ENCODE assay signal across 16 cellular contexts in the genomic region with DNA sequence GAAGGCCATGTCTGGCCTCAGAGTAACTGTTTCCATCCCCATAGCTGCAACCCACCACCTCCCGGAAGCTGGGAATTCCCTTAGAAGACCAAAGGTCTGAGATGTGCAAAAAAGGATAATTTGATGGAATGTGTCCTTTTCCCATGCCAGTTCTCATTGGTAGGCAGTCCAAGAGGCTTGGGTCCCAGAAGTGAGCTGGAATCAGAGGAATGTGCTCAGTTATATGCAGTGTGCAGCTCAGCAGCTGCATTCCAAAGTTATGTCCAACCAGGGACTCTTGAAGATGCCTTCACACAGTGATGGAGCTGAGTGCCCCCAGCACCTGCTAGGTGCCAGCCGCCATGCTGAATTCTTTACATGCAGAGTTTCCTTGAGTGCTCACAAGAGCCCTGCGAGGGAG.
"Had no signal": no experiment of that assay in that cellular context is flagged by ENCODE, and none has a peak within 500 bp of the region (broad histone marks: within the 10 kb centered on the region; RNA-seq: fewer than 3 reads in every experiment).

No MANE protein-coding gene starts in this region.

- H3K27ac ChIP-seq: body of pancreas, ovary, right lobe of liver, thyroid gland had no signal

- H3K4me3 Mint-ChIP-seq: activated CD4-positive, alpha-beta memory T cell treated with anti-CD3 and anti-CD28 coated beads for 36 hours; activated CD8-positive, alpha-beta memory T cell treated with anti-CD3 and anti-CD28 coated beads, Interleukin-2, amount 10 ng/mL, durations not matched to agents 7 days and 5 days; activated naive CD8-positive, alpha-beta T cell; natural killer cell; stimulated activated naive B cell treated with anti-CD40 and anti-IgM and Interleukin-4, amounts not matched to agents 10 μg/mL and 1 μg/mL and 100 μg/mL, for 72 hours; T-helper 2 cell treated with Interferon-gamma antibody and Interleukin-4, amounts not matched to agents 5 μg/mL and 100 μg/mL, for 36 hours had no signal

- H3K27me3 ChIP-seq: body of pancreas, ovary, right lobe of liver, thyroid gland had no signal

- H3K36me3 ChIP-seq: ovary, right lobe of liver, thyroid gland had no signal

- H3K27ac Mint-ChIP-seq: activated CD4-positive, alpha-beta memory T cell treated with anti-CD3 and anti-CD28 coated beads for 36 hours; activated CD8-positive, alpha-beta memory T cell treated with anti-CD3 and anti-CD28 coated beads, Interleukin-2, amount 10 ng/mL, durations not matched to agents 7 days and 5 days; activated naive CD8-positive, alpha-beta T cell; natural killer cell; stimulated activated naive B cell treated with anti-CD40 and anti-IgM and Interleukin-4, amounts not matched to agents 10 μg/mL and 1 μg/mL and 100 μg/mL, for 72 hours; T-helper 2 cell treated with Interferon-gamma antibody and Interleukin-4, amounts not matched to agents 5 μg/mL and 100 μg/mL, for 36 hours had no signal

- ATAC-seq: activated CD8-positive, alpha-beta memory T cell treated with anti-CD3 and anti-CD28 coated beads, Interleukin-2, amount 10 ng/mL, durations not matched to agents 7 days and 5 days; body of pancreas; natural killer cell; right lobe of liver; stimulated activated naive B cell treated with anti-CD40 and anti-IgM and Interleukin-4, amounts not matched to agents 10 μg/mL and 1 μg/mL and 100 μg/mL, for 72 hours had no signal

- H3K4me1 ChIP-seq: body of pancreas, right lobe of liver, thyroid gland had no signal

- H3K4me3 ChIP-seq: body of pancreas, ovary, right lobe of liver, thyroid gland had no signal

- H3K9me3 ChIP-seq: body of pancreas, ovary, right lobe of liver, thyroid gland had no signal

- H3K4me1 Mint-ChIP-seq: activated CD8-positive, alpha-beta memory T cell treated with anti-CD3 and anti-CD28 coated beads, Interleukin-2, amount 10 ng/mL, durations not matched to agents 7 days and 5 days; natural killer cell; stimulated activated naive B cell treated with anti-CD40 and anti-IgM and Interleukin-4, amounts not matched to agents 10 μg/mL and 1 μg/mL and 100 μg/mL, for 72 hours had no signal

- H3K36me3 Mint-ChIP-seq: activated CD4-positive, alpha-beta memory T cell treated with anti-CD3 and anti-CD28 coated beads for 36 hours; activated CD8-positive, alpha-beta memory T cell treated with anti-CD3 and anti-CD28 coated beads, Interleukin-2, amount 10 ng/mL, durations not matched to agents 7 days and 5 days; activated naive CD8-positive, alpha-beta T cell; natural killer cell; stimulated activated naive B cell treated with anti-CD40 and anti-IgM and Interleukin-4, amounts not matched to agents 10 μg/mL and 1 μg/mL and 100 μg/mL, for 72 hours had no signal

- H3K27me3 Mint-ChIP-seq: activated CD4-positive, alpha-beta memory T cell treated with anti-CD3 and anti-CD28 coated beads for 36 hours; activated CD8-positive, alpha-beta memory T cell treated with anti-CD3 and anti-CD28 coated beads, Interleukin-2, amount 10 ng/mL, durations not matched to agents 7 days and 5 days; activated naive CD8-positive, alpha-beta T cell; stimulated activated naive B cell treated with anti-CD40 and anti-IgM and Interleukin-4, amounts not matched to agents 10 μg/mL and 1 μg/mL and 100 μg/mL, for 72 hours had no signal

- FAIRE-seq: colon, TTC549 had no signal

- DNase-seq: activated CD4-positive, alpha-beta memory T cell treated with anti-CD3 and anti-CD28 coated beads for 36 hours; activated CD4-positive, alpha-beta T cell treated with anti-CD3 and anti-CD28 coated beads for 4 hours; activated CD8-positive, alpha-beta memory T cell treated with anti-CD3 and anti-CD28 coated beads, Interleukin-2, amount 10 ng/mL, durations not matched to agents 7 days and 5 days; amniotic stem cell; caudate nucleus; mesendoderm; natural killer cell; ovary; right lobe of liver; stimulated activated naive B cell treated with anti-CD40 and anti-IgM and Interleukin-4, amounts not matched to agents 10 μg/mL and 1 μg/mL and 100 μg/mL, for 72 hours; thyroid gland had no signal
